12 cellular contexts compared by ENCODE assay signal in genomic region chr6:134979142-134979541, GRCh38. TPM values are rescaled to one million over a fixed set of nuclear protein-coding genes. Genes with fewer than 3 reads are reported as not detected.
DNase-seq lines count a peak whose midpoint lies in the region; ATAC-seq, FAIRE-seq and TF ChIP-seq lines count a peak whose summit lies in the region.
"Had no signal": no experiment of that assay in that cellular context is flagged by ENCODE, and none has a peak within 500 bp of the region (broad histone marks: within the 10 kb centered on the region; RNA-seq: fewer than 3 reads in every experiment).

No MANE protein-coding gene starts in this region.

- H3K36me3 ChIP-seq in suprapubic skin (peaks cover 54% of the 10 kb centered on the region), mucosa of descending colon (ENCODE audit: low read depth) (peaks cover 3% of the 10 kb centered on the region)

- H3K27me3 ChIP-seq in suprapubic skin: no peaks in the 10 kb centered on the region
- H3K27me3 ChIP-seq: upper lobe of right lung had no signal

- no peak overlapping the region for H3K4me3 ChIP-seq in suprapubic skin
- H3K4me3 ChIP-seq in mucosa of descending colon: no peak overlapping the region
- H3K4me3 ChIP-seq: upper lobe of right lung had no signal

- no peak overlapping the region for H3K27ac ChIP-seq in suprapubic skin
- H3K27ac ChIP-seq: C4-2B, HL-60, upper lobe of right lung had no signal

- intact Hi-C loops in mucosa of descending colon (cut with DNase I, micrococcal nuclease): no loop called here

- H3K9me3 ChIP-seq in suprapubic skin: no peaks in the 10 kb centered on the region
- H3K9me3 ChIP-seq in mucosa of descending colon: no peaks in the 10 kb centered on the region
- H3K9me3 ChIP-seq: upper lobe of right lung had no signal

- 93% methylated on average over 6 of the region's 6 CpGs for WGBS in suprapubic skin

- H3K4me1 ChIP-seq in suprapubic skin (no peaks in the 10 kb centered on the region), mucosa of descending colon (ENCODE audit: low read depth) (no peaks in the 10 kb centered on the region)
- H3K4me1 ChIP-seq: upper lobe of right lung had no signal

- peak; percentile 99 for FAIRE-seq in GM12892 (lab: Jason Lieb, UNC)

- DNase-seq in GM12892 (ENCODE audit: insufficient read length): no peak
- peak in 1 of 2 donors; percentile 53 for DNase-seq in activated naive CD4-positive, alpha-beta T cell treated with anti-CD3 and anti-CD28 coated beads, Interleukin-2, amount 50 U/mL, for 72 hours (ENCODE audit: low spot score in 2 of 2)
- DNase-seq in mucosa of gallbladder (ENCODE audit: low spot score): no peak
- no peak for DNase-seq in suprapubic skin (ENCODE audit: low spot score in 2 of 2)
- DNase-seq in mucosa of descending colon: no peak
- DNase-seq in NCI-H524 (lab: John Stamatoyannopoulos, UW): no peak
- DNase-seq: islet precursor cell, upper lobe of right lung had no signal

- H3K9me3 Mint-ChIP-seq in activated naive CD4-positive, alpha-beta T cell treated with anti-CD3 and anti-CD28 coated beads, Interleukin-2, amount 50 U/mL, for 72 hours: no peaks in the 10 kb centered on the region

- TF ChIP-seq EP300 in suprapubic skin (IDR thresholded peaks at IDR 0.05): no peak

- peaks cover 43 to 54% of the 10 kb centered on the region in 2 donors for H3K36me3 Mint-ChIP-seq in activated naive CD4-positive, alpha-beta T cell treated with anti-CD3 and anti-CD28 coated beads, Interleukin-2, amount 50 U/mL, for 72 hours

- ATAC-seq in GM21360 (IDR thresholded peaks at IDR 0.05; ENCODE audit: unreplicated experiment) (peak; percentile 94), HG03159 (IDR thresholded peaks at IDR 0.05; ENCODE audit: unreplicated experiment) (peak; percentile 83), mucosa of descending colon (no peak)
- peak; percentile 91 to 97 for ATAC-seq in activated naive CD4-positive, alpha-beta T cell treated with anti-CD3 and anti-CD28 coated beads, Interleukin-2, amount 50 U/mL, for 72 hours
- ATAC-seq: upper lobe of right lung had no signal

- TF ChIP-seq CTCF in suprapubic skin (IDR thresholded peaks at IDR 0.05) (no peak), mucosa of descending colon (IDR thresholded peaks at IDR 0.05) (no peak)

- TF ChIP-seq POLR2A in GM12892 (IDR thresholded peaks at IDR 0.05; ENCODE audit: low read depth, low read length): no peak
- no peak for TF ChIP-seq POLR2A in suprapubic skin (IDR thresholded peaks at IDR 0.05)

- H3K27ac Mint-ChIP-seq in activated naive CD4-positive, alpha-beta T cell treated with anti-CD3 and anti-CD28 coated beads, Interleukin-2, amount 50 U/mL, for 72 hours: peak overlapping the region; percentile 75 to 82

RNA-seq across cellular contexts. Expression of gene ALDH8A1, which starts 29.2 kb away (rescaled TPM):
- polyA plus RNA-seq in GM12892 (2012; ENCODE audit: missing spikeins): 1.2 TPM
- 1 to 10 TPM in 1 of 2 donors, under 1 TPM in 1; 0.36 to 3.5 TPM for total RNA-seq in activated naive CD4-positive, alpha-beta T cell treated with anti-CD3 and anti-CD28 coated beads, Interleukin-2, amount 50 U/mL, for 72 hours
- total RNA-seq in mucosa of gallbladder (1.0 TPM), suprapubic skin (1 to 10 TPM in 2 of 4 donors, under 1 TPM in 1, not detected in 1; 0.56 to 2.4 (median 1.0) TPM), mucosa of descending colon (1 to 10 TPM in 1 of 3 donors, under 1 TPM in 2; 0.48 to 2.3 (median 0.75) TPM)
